20 cellular contexts compared by ENCODE assay signal in genomic region chr20:46139243-46139889, GRCh38. TPM values are rescaled to one million over a fixed set of nuclear protein-coding genes. Genes with fewer than 3 reads are reported as not detected.
DNase-seq lines count a peak whose midpoint lies in the region; ATAC-seq and TF ChIP-seq lines count a peak whose summit lies in the region.
"Had no signal": no experiment of that assay in that cellular context is flagged by ENCODE, and none has a peak within 500 bp of the region (broad histone marks: within the 10 kb centered on the region; RNA-seq: fewer than 3 reads in every experiment).

No MANE protein-coding gene starts in this region.

- TF ChIP-seq CTCF in cardiac muscle cell (IDR thresholded peaks at IDR 0.05; ENCODE audit: low read depth, low read length) (no peak), heart right ventricle (IDR thresholded peaks at IDR 0.05) (no peak), thyroid gland (IDR thresholded peaks at IDR 0.05) (peak in 2 of 6 experiments; percentile 7 to 38)

- WGBS in heart right ventricle, 2 donors, result 20 to 33% methylated on average over 8 of the region's 8 CpGs
- 27 to 31% methylated on average over 6 to 8 of the region's 8 CpGs for WGBS in thyroid gland, 2 donors

- ATAC-seq in heart right ventricle (no peak), T-helper 17 cell (no peak)
- ATAC-seq: activated naive CD4-positive, alpha-beta T cell treated with anti-CD3 and anti-CD28 coated beads, Interleukin-2, amount 50 U/mL, for 72 hours; activated T-cell treated with anti-CD3 and anti-CD28 coated beads, Interleukin-2, amount 50 U/mL, for 72 hours; left colon; sciatic nerve; stimulated activated effector memory CD8-positive, alpha-beta T cell treated with anti-CD3 and anti-CD28 coated beads, Interleukin-12 subunit alpha, Interleukin-12 subunit beta, amount 100 ng/mL, for 72 hours had no signal

- peaks cover 9% of the 10 kb centered on the region for H3K4me1 Mint-ChIP-seq in T-helper 17 cell
- H3K4me1 Mint-ChIP-seq: stimulated activated effector memory CD8-positive, alpha-beta T cell treated with anti-CD3 and anti-CD28 coated beads, Interleukin-12 subunit alpha, Interleukin-12 subunit beta, amount 100 ng/mL, for 72 hours had no signal

- H3K36me3 Mint-ChIP-seq in T-helper 17 cell (ENCODE audit: low read depth), result peaks cover 23% of the 10 kb centered on the region
- H3K36me3 Mint-ChIP-seq: activated naive CD4-positive, alpha-beta T cell treated with anti-CD3 and anti-CD28 coated beads, Interleukin-2, amount 50 U/mL, for 72 hours; CD4-positive, CD25-positive, alpha-beta regulatory T cell; stimulated activated effector memory CD8-positive, alpha-beta T cell treated with anti-CD3 and anti-CD28 coated beads, Interleukin-12 subunit alpha, Interleukin-12 subunit beta, amount 100 ng/mL, for 72 hours had no signal

- no peak overlapping the region for H3K27ac ChIP-seq in cardiac muscle cell
- H3K27ac ChIP-seq in heart right ventricle, result no peak overlapping the region
- H3K27ac ChIP-seq in thyroid gland, result peak overlapping the region in 2 of 3 donors; percentile 42 to 48
- H3K27ac ChIP-seq: epithelial cell of prostate had no signal

- peaks cover 87% of the 10 kb centered on the region for H3K27me3 Mint-ChIP-seq in T-helper 17 cell

- H3K4me3 Mint-ChIP-seq in T-helper 17 cell, result no peak overlapping the region
- H3K4me3 Mint-ChIP-seq: activated B cell treated with CpG ODN at 0.5 μM for 24 hours; activated T-cell treated with anti-CD3 and anti-CD28 coated beads, Interleukin-2, amount 50 U/mL, for 72 hours; CD4-positive, CD25-positive, alpha-beta regulatory T cell; dendritic cell treated with granulocyte-macrophage colony-stimulating factor and Interleukin-4, amounts not matched to agents 40 ng/mL and 50 ng/mL, for 4 days; stimulated activated effector memory CD8-positive, alpha-beta T cell treated with anti-CD3 and anti-CD28 coated beads, Interleukin-12 subunit alpha, Interleukin-12 subunit beta, amount 100 ng/mL, for 72 hours had no signal

- TF ChIP-seq POLR2A in thyroid gland (IDR thresholded peaks at IDR 0.05), result no peak

- intact Hi-C loops in heart right ventricle (cut with DNase I), result loop anchor here in 3 of 10 donors (5.0 to 10.0 kb wide), 2 partner anchors 208 to 545 kb away; partner anchors contain the start of gene TP53RK (in 1 of the 3)
- intact Hi-C loops in thyroid gland (cut with DNase I), result loop anchor here (5.0 kb wide), 1 partner anchor 208 kb away; no protein-coding TSS in a partner anchor
- intact Hi-C loops in posterior vena cava (cut with DNase I), result loop anchor here in 1 of 2 donors (10.0 kb wide), 1 partner anchor 205 kb away; no protein-coding TSS in a partner anchor

- DNase-seq in cardiac muscle cell (ENCODE audit: low read depth in 1 of 2, low spot score in 1 of 2) (peak; percentile 22 to 27), heart right ventricle (no peak), T-helper 17 cell (no peak), thyroid gland (peak; percentile 71 to 78), posterior vena cava (ENCODE audit: low spot score) (no peak), HT-29 (ENCODE audit: low spot score) (no peak), hippocampal formation (lab: John Stamatoyannopoulos, UW) (no peak)
- DNase-seq: activated B cell treated with CpG ODN at 0.5 μM for 24 hours; activated T-cell treated with anti-CD3 and anti-CD28 coated beads, Interleukin-2, amount 50 U/mL, for 72 hours; CD4-positive, CD25-positive, alpha-beta regulatory T cell; foreskin melanocyte; left colon; T-helper 1 cell had no signal

- H3K9me3 ChIP-seq in cardiac muscle cell (ENCODE audit: low read depth) (no peaks in the 10 kb centered on the region), heart right ventricle (no peaks in the 10 kb centered on the region), T-helper 17 cell (ENCODE audit: control insufficient read depth, low read length, poor library complexity, severe bottlenecking) (no peaks in the 10 kb centered on the region), iPS-15b (ENCODE audit: control insufficient read depth, insufficient read depth, low read length) (no peaks in the 10 kb centered on the region), thyroid gland (no peaks in the 10 kb centered on the region)
- H3K9me3 ChIP-seq: HAP-1 had no signal

- peak overlapping the region; percentile 16 for H3K9ac ChIP-seq in iPS-15b (ENCODE audit: low read depth, low read length)

- H3K36me3 ChIP-seq in cardiac muscle cell, result no peaks in the 10 kb centered on the region
- H3K36me3 ChIP-seq in heart right ventricle, result no peaks in the 10 kb centered on the region
- no peaks in the 10 kb centered on the region for H3K36me3 ChIP-seq in iPS-15b (ENCODE audit: control insufficient read depth, insufficient read depth, low read length)
- no peaks in the 10 kb centered on the region for H3K36me3 ChIP-seq in thyroid gland
- H3K36me3 ChIP-seq: HAP-1 had no signal

- H3K27ac Mint-ChIP-seq in T-helper 17 cell, result peak overlapping the region; percentile 29
- H3K27ac Mint-ChIP-seq: activated B cell treated with CpG ODN at 0.5 μM for 24 hours; activated naive CD4-positive, alpha-beta T cell treated with anti-CD3 and anti-CD28 coated beads, Interleukin-2, amount 50 U/mL, for 72 hours; activated T-cell treated with anti-CD3 and anti-CD28 coated beads, Interleukin-2, amount 50 U/mL, for 72 hours; CD4-positive, CD25-positive, alpha-beta regulatory T cell; dendritic cell treated with granulocyte-macrophage colony-stimulating factor and Interleukin-4, amounts not matched to agents 40 ng/mL and 50 ng/mL, for 4 days; stimulated activated effector memory CD8-positive, alpha-beta T cell treated with anti-CD3 and anti-CD28 coated beads, Interleukin-12 subunit alpha, Interleukin-12 subunit beta, amount 100 ng/mL, for 72 hours had no signal

- no peaks in the 10 kb centered on the region for H3K27me3 ChIP-seq in cardiac muscle cell
- H3K27me3 ChIP-seq in heart right ventricle, result peaks cover 0 to 89% (median 66%) of the 10 kb centered on the region in 7 donors
- no peaks in the 10 kb centered on the region for H3K27me3 ChIP-seq in iPS-15b (ENCODE audit: control insufficient read depth, insufficient read depth, low read length)
- H3K27me3 ChIP-seq in thyroid gland, result no peaks in the 10 kb centered on the region

- H3K4me3 ChIP-seq in cardiac muscle cell (no peak overlapping the region), heart right ventricle (no peak overlapping the region), iPS-15b (ENCODE audit: low read depth, low read length) (no peak overlapping the region), thyroid gland (replicated peaks in 1 of 3) (no peak overlapping the region)
- H3K4me3 ChIP-seq: HAP-1 had no signal

- H3K4me1 ChIP-seq in cardiac muscle cell (ENCODE audit: low read depth) (peaks cover 5% of the 10 kb centered on the region), heart right ventricle (no peaks in the 10 kb centered on the region), iPS-15b (ENCODE audit: control insufficient read depth, insufficient read depth, low read length) (peaks cover 8% of the 10 kb centered on the region), thyroid gland (peaks cover 6 to 21% of the 10 kb centered on the region in 2 donors)
- H3K4me1 ChIP-seq: HAP-1 had no signal

RNA-seq across cellular contexts. Expression of gene CD40, which starts 21.3 kb away (rescaled TPM):
- total RNA-seq in cardiac muscle cell, result 0.35 and 0.42 TPM in 2 replicates
- 0.75 and 1.5 TPM in 2 replicates for polyA plus RNA-seq in cardiac muscle cell
- 10 to 100 TPM in 1 of 10 donors, 1 to 10 TPM in 9; 2.6 to 25.0 (median 5.9) TPM for total RNA-seq in heart right ventricle
- 1 to 10 TPM; 7.9 to 9.3 TPM for polyA plus RNA-seq in heart right ventricle
- 1 to 10 TPM in 1 of 2 donors, under 1 TPM in 1; 0.68 to 5.8 TPM for total RNA-seq in T-helper 17 cell
- total RNA-seq in thyroid gland, result 10 to 100 TPM; 13.0 to 15.9 (median 15.0) TPM
- 10 to 100 TPM in 1 of 2 donors, 1 to 10 TPM in 1; 9.6 to 11.3 TPM for total RNA-seq in posterior vena cava
- not detected in 2 replicates for total RNA-seq in HT-29 (2014; rRNA removed; shearing (Covaris generic))

RNA-seq across cellular contexts. Expression of gene NCOA5, which starts 49.6 kb away (rescaled TPM):
- total RNA-seq in cardiac muscle cell (14.3 and 23.4 TPM in 2 replicates), heart right ventricle (10 to 100 TPM; 10.3 to 22.5 (median 11.6) TPM), T-helper 17 cell (10 to 100 TPM; 14.5 to 15.0 TPM), thyroid gland (10 to 100 TPM; 31.4 to 46.1 (median 37.4) TPM), posterior vena cava (10 to 100 TPM; 18.7 to 20.4 TPM)
- polyA plus RNA-seq in cardiac muscle cell (17.5 and 20.4 TPM in 2 replicates), heart right ventricle (1 to 10 TPM; 7.6 to 8.4 TPM)
- total RNA-seq in HT-29 (2014; rRNA removed; shearing (Covaris generic)), result 20.3 and 21.0 TPM in 2 replicates

Comparison
In these comparisons a context has a peak if more than half of its experiments do, and no peak if none do; other contexts are left out.
1. DNase-seq: peak in cardiac muscle cell (2 of 2) and thyroid gland (2 of 2); none in heart right ventricle (0 of 2), T-helper 17 cell (0 of 3), posterior vena cava (single experiment), HT-29 (single experiment) and hippocampal formation (0 of 2).
2. H3K27ac ChIP-seq: peak in thyroid gland (2 of 3); none in cardiac muscle cell (single experiment) and heart right ventricle (0 of 10).